ENCODE assay signal across 29 cellular contexts in the genomic region with DNA sequence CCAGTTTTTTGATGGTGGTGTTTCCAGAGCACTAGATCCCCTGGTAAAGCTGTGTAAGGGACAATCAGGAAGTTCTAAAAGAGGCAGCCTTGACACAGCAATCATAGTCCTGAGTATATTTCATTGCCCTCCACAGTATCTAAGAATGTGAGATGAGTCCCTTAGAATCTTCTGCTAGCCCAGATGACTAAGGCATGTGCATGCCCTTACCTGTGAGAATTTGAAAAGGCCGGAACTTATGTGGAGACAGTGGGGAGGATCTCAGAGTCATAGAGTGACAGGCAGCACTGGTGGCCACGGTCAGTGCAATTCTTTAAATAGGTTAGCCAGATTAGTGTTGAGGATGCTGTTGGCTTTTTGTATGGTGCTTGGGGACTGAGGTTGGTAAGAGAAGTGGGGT.
"Had no signal": no experiment of that assay in that cellular context is flagged by ENCODE, and none has a peak within 500 bp of the region (broad histone marks: within the 10 kb centered on the region; RNA-seq: fewer than 3 reads in every experiment).

No MANE protein-coding gene starts in this region.

- H3K9me3 ChIP-seq: adrenal gland, ascending aorta, esophagus squamous epithelium had no signal

- DNase-seq: activated B cell treated with CpG ODN at 0.5 μM for 24 hours; activated CD4-positive, alpha-beta T cell treated with anti-CD3 and anti-CD28 coated beads for 48 hours; activated CD4-positive, alpha-beta T cell treated with anti-CD3 and anti-CD28 coated beads, Interleukin-2, amount 50 U/mL, for 1 hour; activated CD4-positive, alpha-beta T cell treated with anti-CD3 and anti-CD28 coated beads, Interleukin-2, amount 50 U/mL, for 48 hours; activated CD8-positive, alpha-beta memory T cell treated with anti-CD3 and anti-CD28 coated beads for 24 hours; activated CD8-positive, alpha-beta T cell treated with anti-CD3 and anti-CD28 coated beads for 36 hours; activated effector memory CD4-positive, alpha-beta T cell treated with anti-CD3 and anti-CD28 coated beads, Interleukin-2, amount 50 U/mL, for 16 hours; activated naive CD4-positive, alpha-beta T cell treated with anti-CD3 and anti-CD28 coated beads for 36 hours; activated naive CD8-positive, alpha-beta T cell treated with anti-CD3 and anti-CD28 coated beads for 36 hours; activated naive CD8-positive, alpha-beta T cell treated with anti-CD3 and anti-CD28 coated beads, Interleukin-2, amount 50 U/mL, for 24 hours; activated T-cell treated with anti-CD3 and anti-CD28 coated beads, Interleukin-2, amount 50 U/mL, for 1 hour; activated T-cell treated with anti-CD3 and anti-CD28 coated beads, Interleukin-2, amount 50 U/mL, for 48 hours; adrenal gland; amygdala; caudate nucleus; cortex of kidney; dermis blood vessel endothelial cell; effector CD4-positive, alpha-beta T cell; effector memory CD8-positive, alpha-beta T cell; esophagus squamous epithelium; head of caudate nucleus; T-helper 1 cell; T-helper 17 cell; T1000; WERI-Rb-1 had no signal

- H3K36me3 ChIP-seq: adrenal gland, ascending aorta, esophagus squamous epithelium, WERI-Rb-1 had no signal

- H3K4me3 ChIP-seq: adrenal gland, ascending aorta, esophagus squamous epithelium had no signal

- H3K27ac ChIP-seq: adrenal gland, ascending aorta, epithelial cell of prostate, esophagus squamous epithelium, WERI-Rb-1 had no signal

- ATAC-seq: activated CD8-positive, alpha-beta T cell treated with anti-CD3 and anti-CD28 coated beads for 36 hours; activated naive CD8-positive, alpha-beta T cell treated with anti-CD3 and anti-CD28 coated beads, Interleukin-2, amount 50 U/mL, for 24 hours; effector memory CD8-positive, alpha-beta T cell; T-helper 17 cell had no signal

- H3K4me1 ChIP-seq: adrenal gland, ascending aorta, esophagus squamous epithelium had no signal

- H3K27me3 ChIP-seq: adrenal gland, ascending aorta, esophagus squamous epithelium had no signal

- FAIRE-seq: colon, frontal cortex had no signal
